ENCODE assay signal across 8 cellular contexts in the genomic region with DNA sequence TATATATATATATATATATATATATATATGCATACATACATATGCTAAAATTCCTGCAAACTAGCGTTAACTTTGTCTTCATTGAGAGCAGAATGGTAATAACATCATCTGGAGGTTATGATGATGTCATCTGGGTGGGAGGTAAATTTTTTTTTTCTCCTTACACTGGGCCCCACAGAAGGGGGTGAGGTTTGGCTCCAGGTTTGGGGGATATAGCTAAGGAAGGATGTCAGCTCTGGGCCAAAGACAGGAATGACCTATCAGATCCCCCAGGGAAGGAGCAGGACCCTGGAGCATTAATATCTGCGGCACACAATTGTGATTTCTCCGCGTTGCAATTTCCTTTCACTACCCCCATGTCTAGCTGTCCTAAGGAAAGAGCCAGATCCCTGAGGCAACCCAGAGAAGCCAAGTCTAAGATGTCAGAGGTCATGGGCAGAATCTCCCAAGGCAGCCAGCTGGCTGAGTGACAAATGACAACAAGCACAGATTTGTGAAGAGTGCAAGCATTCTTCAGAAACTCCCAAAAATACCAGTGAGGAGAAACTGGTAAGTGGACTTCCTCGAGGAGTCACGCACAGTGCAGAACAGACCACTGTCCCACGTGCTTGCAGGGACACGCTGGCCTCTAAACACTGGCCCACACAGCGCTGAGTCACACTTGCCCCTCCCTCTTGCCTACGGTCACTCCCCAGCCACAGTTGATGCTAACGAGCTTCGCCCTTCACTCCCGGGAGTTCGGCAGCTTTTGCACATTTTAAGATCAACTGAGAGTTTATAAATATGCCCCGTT. TPM values are rescaled to one million over a fixed set of nuclear protein-coding genes. Genes with fewer than 3 reads are reported as not detected.
DNase-seq lines count a peak whose midpoint lies in the region; ATAC-seq and TF ChIP-seq lines count a peak whose summit lies in the region.

No MANE protein-coding gene starts in this region.

- H3K9me3 Mint-ChIP-seq in activated naive CD8-positive, alpha-beta T cell treated with anti-CD3 and anti-CD28 coated beads for 36 hours = no peaks in the 10 kb centered on the region

- H3K4me1 Mint-ChIP-seq in activated naive CD8-positive, alpha-beta T cell treated with anti-CD3 and anti-CD28 coated beads for 36 hours = peaks cover 4% of the 10 kb centered on the region

- H3K27ac Mint-ChIP-seq in activated naive CD8-positive, alpha-beta T cell treated with anti-CD3 and anti-CD28 coated beads for 36 hours = no peak overlapping the region

- H3K4me3 ChIP-seq in BJ (ENCODE audit: low read depth, low read length) (no peak overlapping the region; the same call in 1 of the 2 replicates), NB4 (ENCODE audit: low read depth, low read length) (peak overlapping the region; percentile 19), skin epidermis (no peak overlapping the region)

- POLR2A ChIA-PET in BJ (lab: Charles Lee) = interaction anchor here (0.6 to 1.0 kb wide), 3 partner anchors 10 to 72 kb away, joined by 3 read pairs; a partner anchor contains a TSS

- peak overlapping the region in 11 of 21 experiments; percentile 13 to 71 (median 56) for H3K27ac ChIP-seq in skin epidermis

- CTCF ChIA-PET in BJ (lab: Yijun Ruan, JAX) = interaction anchor here (0.9 to 4.6 kb wide), 9 partner anchors 20 to 872 kb away, joined by 3 to 88 read pairs (median 4); no protein-coding TSS in a partner anchor

- H3K27me3 Mint-ChIP-seq in activated naive CD8-positive, alpha-beta T cell treated with anti-CD3 and anti-CD28 coated beads for 36 hours = no peaks in the 10 kb centered on the region

- TF ChIP-seq POLR2A in NB4 (IDR thresholded peaks at IDR 0.05; ENCODE audit: extremely low read depth, insufficient read length) = no peak

- H3K4me3 Mint-ChIP-seq in activated naive CD8-positive, alpha-beta T cell treated with anti-CD3 and anti-CD28 coated beads for 36 hours = no peak overlapping the region

- no peaks in the 10 kb centered on the region for H3K36me3 ChIP-seq in BJ (ENCODE audit: control insufficient read depth, insufficient read depth, low read length)

- no peaks in the 10 kb centered on the region for H3K27me3 ChIP-seq in BJ (ENCODE audit: control insufficient read depth, insufficient read depth, low read length)

- TF ChIP-seq CTCF in BJ (IDR thresholded peaks at IDR 0.05; ENCODE audit: insufficient read depth, low read depth, low read length) = no peak
- no peak for TF ChIP-seq CTCF in NB4 (IDR thresholded peaks at IDR 0.05; ENCODE audit: low read depth, low read length)

- DNase-seq in BJ (ENCODE audit: low read depth) (peak; percentile 96), NB4 (ENCODE audit: low read depth) (peak; percentile 90), brain pericyte (ENCODE audit: low read depth, low spot score) (peak; percentile 50), inferior parietal cortex (ENCODE audit: extremely low spot score) (peak; percentile 79), GF-D8 (lab: John Stamatoyannopoulos, UW) (no peak)
- no peak for DNase-seq in activated naive CD8-positive, alpha-beta T cell treated with anti-CD3 and anti-CD28 coated beads for 36 hours

- no peak for ATAC-seq in GM18907 (IDR thresholded peaks at IDR 0.05; ENCODE audit: unreplicated experiment)

- no peaks in the 10 kb centered on the region for H3K36me3 Mint-ChIP-seq in activated naive CD8-positive, alpha-beta T cell treated with anti-CD3 and anti-CD28 coated beads for 36 hours

RNA-seq across cellular contexts. Expression of a gene that starts 9.9 kb away (rescaled TPM):
- polyA plus RNA-seq in BJ (2011; rRNA removed) = 1,715 and 2,374 TPM in 2 replicates
- 607 and 730 TPM in 2 replicates for polyA minus RNA-seq in BJ (2011; rRNA and poly(A)+ RNA removed)
- 100 to 1,000 TPM; 927 to 944 TPM for total RNA-seq in activated naive CD8-positive, alpha-beta T cell treated with anti-CD3 and anti-CD28 coated beads for 36 hours

RNA-seq across cellular contexts. Expression of a gene that starts 40.8 kb away (rescaled TPM):
- polyA plus RNA-seq in BJ (2011; rRNA removed) = 12.6 and 38.4 TPM in 2 replicates
- polyA minus RNA-seq in BJ (2011; rRNA and poly(A)+ RNA removed) = 20.5 and 24.2 TPM in 2 replicates
- 10 to 100 TPM; 40.3 to 43.8 TPM for total RNA-seq in activated naive CD8-positive, alpha-beta T cell treated with anti-CD3 and anti-CD28 coated beads for 36 hours

Comparison
In these comparisons a context has a peak if more than half of its experiments do, and no peak if none do; other contexts are left out.
1. DNase-seq: peak in BJ (single experiment), NB4 (single experiment), brain pericyte (single experiment) and inferior parietal cortex (single experiment); none in GF-D8 (single experiment) and activated naive CD8-positive, alpha-beta T cell treated with anti-CD3 and anti-CD28 coated beads for 36 hours (single experiment).